Comparison of ENCODE assay signal across 9 cellular contexts in the genomic region with DNA sequence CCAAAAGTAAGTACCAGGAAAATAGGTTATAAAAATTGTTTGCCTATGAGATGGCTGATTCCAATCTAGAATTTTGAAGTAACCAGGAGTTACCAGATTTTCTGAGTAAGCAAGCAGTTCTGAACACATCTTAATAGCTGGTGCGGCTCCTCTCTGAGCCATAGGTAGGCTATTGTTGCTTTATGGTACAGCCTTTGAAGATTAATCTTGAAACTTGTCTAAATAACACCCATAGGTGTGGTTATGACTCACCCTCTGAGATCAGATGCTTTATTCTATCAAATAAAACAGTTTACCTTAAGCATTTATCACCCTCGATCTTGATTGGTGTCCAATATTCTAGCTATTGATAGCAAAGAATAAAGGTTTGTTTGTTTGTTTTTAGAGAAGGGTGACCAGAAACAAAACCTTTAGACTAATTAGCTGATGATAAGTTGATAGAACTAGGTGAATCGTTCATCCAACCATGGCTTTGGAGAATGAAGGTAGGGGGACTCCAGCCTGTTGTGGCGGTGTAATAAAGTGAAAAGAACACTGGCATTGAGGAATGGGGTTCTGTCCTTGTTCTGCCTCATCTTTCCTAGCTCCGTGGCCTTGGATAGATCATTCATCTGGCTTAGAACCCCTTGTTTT.
A peak's percentile ranks its signal among the peaks of the same experiment; 100 is the strongest.
DNase-seq lines count a peak whose midpoint lies in the region; ATAC-seq, FAIRE-seq and TF ChIP-seq lines count a peak whose summit lies in the region.
"Had no signal": no experiment of that assay in that cellular context is flagged by ENCODE, and none has a peak within 500 bp of the region (broad histone marks: within the 10 kb centered on the region; RNA-seq: fewer than 3 reads in every experiment).

No MANE protein-coding gene starts in this region.

- CTCF ChIA-PET in HEK293 (lab: Yijun Ruan, JAX), result interaction anchor here (0.6 to 0.7 kb wide), 2 partner anchors 14 to 44 kb away, joined by 3 to 4 read pairs; no protein-coding TSS in a partner anchor

- no peak for TF ChIP-seq CTCF in HEK293 (tag by site-specific recombination; IDR thresholded peaks at IDR 0.05)

- 10 to 57% (median 32%) methylated on average over 5 of the region's 5 CpGs for WGBS in small intestine, 3 donors

- H3K4me1 ChIP-seq in HEK293 (ENCODE audit: control insufficient read depth, insufficient read depth, low read length), result peaks cover 19% of the 10 kb centered on the region
- no peaks in the 10 kb centered on the region for H3K4me1 ChIP-seq in small intestine (ENCODE audit: control insufficient read depth in 2 of 2, insufficient read depth in 1 of 2, low read depth in 1 of 2, low read length in 1 of 2)

- POLR2A ChIA-PET in HEK293 (lab: Yijun Ruan, JAX), result no interaction called here

- no peaks in the 10 kb centered on the region for H3K27me3 ChIP-seq in small intestine (ENCODE audit: control insufficient read depth in 2 of 2, insufficient read depth in 2 of 2, low read length in 2 of 2)
- H3K27me3 ChIP-seq: right lobe of liver had no signal

- H3K4me3 ChIP-seq in HEK293 (ENCODE audit: low read depth, low read length) (no peak overlapping the region), small intestine (ENCODE audit: low read depth in 1 of 2, low read length in 2 of 2) (no peak overlapping the region)
- H3K4me3 ChIP-seq: right lobe of liver had no signal

- peak; percentile 19 for DNase-seq in activated naive CD4-positive, alpha-beta T cell treated with Interleukin-2 at 50 U/mL for 16 hours
- no peak for DNase-seq in activated naive CD4-positive, alpha-beta T cell (lab: John Stamatoyannopoulos, UW)
- DNase-seq in small intestine (peak; percentile 85), iPS-NIHi11 (ENCODE audit: low spot score) (no peak), retina (no peak), HUDEP-2 (lab: John Stamatoyannopoulos, UW; ENCODE audit: unreplicated experiment in 76 of 76) (no peak)
- DNase-seq: right lobe of liver had no signal

- ATAC-seq in HG03558 (IDR thresholded peaks at IDR 0.05; ENCODE audit: extremely low read depth, unreplicated experiment), result peak; percentile 45
- ATAC-seq: right lobe of liver had no signal

- peak; percentile 85 for FAIRE-seq in small intestine (lab: Jason Lieb, UNC)

- H3K9me3 ChIP-seq in HEK293 (ENCODE audit: control insufficient read depth, insufficient read depth, low read depth, low read length) (no peaks in the 10 kb centered on the region), small intestine (ENCODE audit: control insufficient read depth, low read depth) (no peaks in the 10 kb centered on the region)
- H3K9me3 ChIP-seq: right lobe of liver had no signal

- H3K36me3 ChIP-seq in HEK293 (ENCODE audit: control insufficient read depth in 2 of 2, insufficient read depth in 1 of 2, low read length in 2 of 2) (no peaks in the 10 kb centered on the region), small intestine (ENCODE audit: control insufficient read depth in 2 of 2, insufficient read depth in 2 of 2, low read length in 2 of 2) (no peaks in the 10 kb centered on the region)
- H3K36me3 ChIP-seq: right lobe of liver had no signal

- H3K27ac ChIP-seq in HEK293 (ENCODE audit: extremely low read depth, low read depth, low read length) (no peak overlapping the region), small intestine (ENCODE audit: low read depth in 1 of 2, low read length in 1 of 2) (no peak overlapping the region)
- H3K27ac ChIP-seq: right lobe of liver had no signal

TF ChIP-seq in HEK293, 187 proteins besides CTCF, POLR2A, EP300 and RAD21:
- TF ChIP-seq ZNF214 (tag by site-specific recombination; IDR thresholded peaks at IDR 0.05; ENCODE audit: borderline replicate concordance) (no peak), KLF1 (tag by site-specific recombination; IDR thresholded peaks at IDR 0.05) (peak; percentile 55; the same call in 1 of the 2 replicates)

Comparison
In these comparisons a context has a peak if more than half of its experiments do, and no peak if none do; other contexts are left out.
1. DNase-seq: peak in activated naive CD4-positive, alpha-beta T cell treated with Interleukin-2 at 50 U/mL for 16 hours (single experiment) and small intestine (single experiment); none in activated naive CD4-positive, alpha-beta T cell (0 of 4), iPS-NIHi11 (single experiment), retina (single experiment) and HUDEP-2 (0 of 76).